Comparison of ENCODE assay signal across 21 cellular contexts in genomic region chr4:761086-761485, GRCh38.
"Had no signal": no experiment of that assay in that cellular context is flagged by ENCODE, and none has a peak within 500 bp of the region (broad histone marks: within the 10 kb centered on the region; RNA-seq: fewer than 3 reads in every experiment).

No MANE protein-coding gene starts in this region.

- ATAC-seq: activated CD4-positive, alpha-beta T cell treated with anti-CD3 and anti-CD28 coated beads for 36 hours; activated naive CD8-positive, alpha-beta T cell treated with anti-CD3 and anti-CD28 coated beads, Interleukin-2, amount 50 U/mL, for 24 hours; left lung; naive thymus-derived CD8-positive, alpha-beta T cell; stimulated activated naive CD8-positive, alpha-beta T cell treated with anti-CD3 and anti-CD28 coated beads, Interleukin-15, amount 100 ng/mL, for 72 hours; WTC11 had no signal

- FAIRE-seq: bronchial epithelial cell, keratinocyte had no signal

- H3K27me3 ChIP-seq: left lung, suprapubic skin had no signal

- H3K9me3 Mint-ChIP-seq: activated naive CD8-positive, alpha-beta T cell treated with anti-CD3 and anti-CD28 coated beads, Interleukin-2, amount 50 U/mL, for 24 hours; activated T-helper 2 cell treated with anti-CD3 and anti-CD28 coated beads, Interferon-gamma antibody, Interleukin-2, Interleukin-4, amounts not matched to agents 10 μg/mL and 5 μg/mL and 100 μg/mL, durations not matched to agents 14 hours and 24 hours and 36 hours; stimulated activated naive CD8-positive, alpha-beta T cell treated with anti-CD3 and anti-CD28 coated beads, Interleukin-15, amount 100 ng/mL, for 72 hours had no signal

- DNase-seq: activated CD4-positive, alpha-beta memory T cell treated with anti-CD3 and anti-CD28 coated beads for 36 hours; activated CD4-positive, alpha-beta T cell treated with anti-CD3 and anti-CD28 coated beads for 36 hours; activated naive CD4-positive, alpha-beta T cell treated with Interleukin-2 at 50 U/mL for 16 hours; activated naive CD8-positive, alpha-beta T cell treated with anti-CD3 and anti-CD28 coated beads, Interleukin-2, amount 50 U/mL, for 24 hours; activated T-cell treated with anti-CD3 and anti-CD28 coated beads for 4 hours; anterior cingulate cortex; dermis blood vessel endothelial cell; effector memory CD4-positive, alpha-beta T cell; mesenchymal stem cell; naive thymus-derived CD8-positive, alpha-beta T cell; nucleus accumbens; retina; stimulated activated CD8-positive, alpha-beta memory T cell treated with anti-CD3 and anti-CD28 coated beads, Interleukin-4, amount 100 ng/mL, for 48 hours; stimulated activated naive CD8-positive, alpha-beta T cell treated with anti-CD3 and anti-CD28 coated beads, Interleukin-15, amount 100 ng/mL, for 72 hours; SW 1271 had no signal

- H3K27me3 Mint-ChIP-seq: activated CD4-positive, alpha-beta memory T cell treated with anti-CD3 and anti-CD28 coated beads for 36 hours; activated CD4-positive, alpha-beta T cell treated with anti-CD3 and anti-CD28 coated beads for 36 hours; activated naive CD8-positive, alpha-beta T cell treated with anti-CD3 and anti-CD28 coated beads, Interleukin-2, amount 50 U/mL, for 24 hours; naive thymus-derived CD8-positive, alpha-beta T cell; stimulated activated naive CD8-positive, alpha-beta T cell treated with anti-CD3 and anti-CD28 coated beads, Interleukin-15, amount 100 ng/mL, for 72 hours had no signal

- H3K4me3 Mint-ChIP-seq: activated CD4-positive, alpha-beta memory T cell treated with anti-CD3 and anti-CD28 coated beads for 36 hours; activated CD4-positive, alpha-beta T cell treated with anti-CD3 and anti-CD28 coated beads for 36 hours; activated naive CD8-positive, alpha-beta T cell treated with anti-CD3 and anti-CD28 coated beads, Interleukin-2, amount 50 U/mL, for 24 hours; naive thymus-derived CD8-positive, alpha-beta T cell; stimulated activated naive CD8-positive, alpha-beta T cell treated with anti-CD3 and anti-CD28 coated beads, Interleukin-15, amount 100 ng/mL, for 72 hours; WTC11 had no signal

- H3K9me3 ChIP-seq: left lung, suprapubic skin had no signal

- H3K27ac ChIP-seq: left lung, suprapubic skin had no signal

- H3K4me3 ChIP-seq: left lung, suprapubic skin had no signal

- H3K27ac Mint-ChIP-seq: activated CD4-positive, alpha-beta memory T cell treated with anti-CD3 and anti-CD28 coated beads for 36 hours; activated T-helper 2 cell treated with anti-CD3 and anti-CD28 coated beads, Interferon-gamma antibody, Interleukin-2, Interleukin-4, amounts not matched to agents 10 μg/mL and 5 μg/mL and 100 μg/mL, durations not matched to agents 14 hours and 24 hours and 36 hours; stimulated activated naive CD8-positive, alpha-beta T cell treated with anti-CD3 and anti-CD28 coated beads, Interleukin-15, amount 100 ng/mL, for 72 hours; WTC11 had no signal
